ENCODE assay signal across 14 cellular contexts in the genomic region with DNA sequence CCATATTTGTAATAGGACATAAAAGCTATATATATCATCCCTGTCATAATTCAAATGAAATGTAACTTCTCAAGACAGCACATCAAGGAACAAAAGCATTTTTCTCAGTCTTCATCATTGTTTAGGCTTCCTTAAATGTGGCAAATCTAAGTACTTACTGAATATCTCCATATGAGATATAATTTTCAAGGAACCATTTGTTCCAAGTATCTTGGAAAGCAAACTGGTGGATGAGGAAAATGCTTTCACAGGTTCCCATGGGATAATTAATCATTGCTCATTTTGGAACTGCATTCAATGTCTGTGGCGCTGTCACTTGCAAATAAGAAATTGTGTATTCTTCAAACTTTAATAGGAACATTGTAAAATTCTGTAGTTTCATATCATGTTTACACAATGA. TPM values are rescaled to one million over a fixed set of nuclear protein-coding genes. Genes with fewer than 3 reads are reported as not detected.
DNase-seq lines count a peak whose midpoint lies in the region; ATAC-seq and TF ChIP-seq lines count a peak whose summit lies in the region.
"Had no signal": no experiment of that assay in that cellular context is flagged by ENCODE, and none has a peak within 500 bp of the region (broad histone marks: within the 10 kb centered on the region; RNA-seq: fewer than 3 reads in every experiment).

No MANE protein-coding gene starts in this region.

- H3K27me3 ChIP-seq in right atrium auricular region (no peaks in the 10 kb centered on the region), osteoblast (ENCODE audit: insufficient read depth, low read length) (no peaks in the 10 kb centered on the region)
- H3K27me3 ChIP-seq: BLaER1 had no signal

- no peak overlapping the region for H2AFZ ChIP-seq in osteoblast (ENCODE audit: low read length)

- no peak overlapping the region for H3K27ac ChIP-seq in right atrium auricular region
- no peak overlapping the region for H3K27ac ChIP-seq in osteoblast (ENCODE audit: low read depth, low read length)
- H3K27ac ChIP-seq: BLaER1 had no signal

- DNase-seq in Right ventricle myocardium superior (no peak), right atrium auricular region (ENCODE audit: low spot score) (no peak), fibroblast of mammary gland (ENCODE audit: low read depth) (peak; percentile 21), sciatic nerve (ENCODE audit: low spot score) (no peak), osteoblast (ENCODE audit: insufficient read length, low spot score, missing footprints) (no peak)
- DNase-seq in activated T-cell treated with anti-CD3 and anti-CD28 coated beads, Interleukin-2, amount 50 U/mL, for 1 hour: no peak
- DNase-seq: 8988T; AML-193; CD4-positive, CD25-positive, alpha-beta regulatory T cell; DMS53 had no signal

- H3K4me3 ChIP-seq in right atrium auricular region (no peak overlapping the region), fibroblast of mammary gland (ENCODE audit: control insufficient read depth, low read depth, low read length) (no peak overlapping the region), osteoblast (ENCODE audit: insufficient read depth, low read length) (no peak overlapping the region)
- H3K4me3 ChIP-seq: BLaER1, HAP-1 had no signal

- peaks cover 0 to 23% of the 10 kb centered on the region in 2 donors for H3K9me3 ChIP-seq in right atrium auricular region
- H3K9me3 ChIP-seq in osteoblast (ENCODE audit: low read depth, low read length): no peaks in the 10 kb centered on the region
- H3K9me3 ChIP-seq: HAP-1 had no signal

- no peaks in the 10 kb centered on the region for H4K20me1 ChIP-seq in osteoblast (ENCODE audit: insufficient read depth, low read length)
- H4K20me1 ChIP-seq: BLaER1 had no signal

- H3K4me2 ChIP-seq in osteoblast (ENCODE audit: insufficient read depth, low read length): no peak overlapping the region
- H3K4me2 ChIP-seq: BLaER1 had no signal

- TF ChIP-seq CTCF in right atrium auricular region (IDR thresholded peaks at IDR 0.05) (no peak), fibroblast of mammary gland (conservative IDR thresholded peaks at IDR 0.05; ENCODE audit: control insufficient read depth, insufficient read depth, low read depth, low read length) (no peak), osteoblast (IDR thresholded peaks at IDR 0.05; ENCODE audit: extremely low read depth, low read depth, low read length) (no peak)

- H3K4me1 ChIP-seq in right atrium auricular region: no peaks in the 10 kb centered on the region
- H3K4me1 ChIP-seq in osteoblast (ENCODE audit: insufficient read depth, low read length): no peaks in the 10 kb centered on the region
- H3K4me1 ChIP-seq: BLaER1, HAP-1 had no signal

- H3K36me3 ChIP-seq in right atrium auricular region: no peaks in the 10 kb centered on the region
- H3K36me3 ChIP-seq in osteoblast (ENCODE audit: insufficient read depth, low read length): no peaks in the 10 kb centered on the region
- H3K36me3 ChIP-seq: BLaER1, HAP-1 had no signal

- ATAC-seq in Right ventricle myocardium superior (ENCODE audit: poor library complexity) (peak; percentile 67), sciatic nerve (peak; percentile 51), HG03354 (IDR thresholded peaks at IDR 0.05; ENCODE audit: poor library complexity, severe bottlenecking, unreplicated experiment) (no peak)
- ATAC-seq: HepG2 had no signal

- H3K79me2 ChIP-seq in osteoblast (ENCODE audit: insufficient read depth, low read length): no peaks in the 10 kb centered on the region

- intact Hi-C loops in Right ventricle myocardium superior (cut with DNase I) (no loop called here), sciatic nerve (cut with DNase I) (no loop called here)

RNA-seq across cellular contexts. Expression of gene ZNF385D, which starts 52.6 kb away (rescaled TPM):
- total RNA-seq in Right ventricle myocardium superior (2.2 TPM), right atrium auricular region (1 to 10 TPM in 1 of 2 donors, under 1 TPM in 1; 0.59 to 1.1 TPM), sciatic nerve (32.3 TPM), osteoblast (2.5 and 2.9 TPM in 2 replicates)
- total RNA-seq: HepG2 had no signal
